ENCODE assay signal across 9 cellular contexts in the genomic region with DNA sequence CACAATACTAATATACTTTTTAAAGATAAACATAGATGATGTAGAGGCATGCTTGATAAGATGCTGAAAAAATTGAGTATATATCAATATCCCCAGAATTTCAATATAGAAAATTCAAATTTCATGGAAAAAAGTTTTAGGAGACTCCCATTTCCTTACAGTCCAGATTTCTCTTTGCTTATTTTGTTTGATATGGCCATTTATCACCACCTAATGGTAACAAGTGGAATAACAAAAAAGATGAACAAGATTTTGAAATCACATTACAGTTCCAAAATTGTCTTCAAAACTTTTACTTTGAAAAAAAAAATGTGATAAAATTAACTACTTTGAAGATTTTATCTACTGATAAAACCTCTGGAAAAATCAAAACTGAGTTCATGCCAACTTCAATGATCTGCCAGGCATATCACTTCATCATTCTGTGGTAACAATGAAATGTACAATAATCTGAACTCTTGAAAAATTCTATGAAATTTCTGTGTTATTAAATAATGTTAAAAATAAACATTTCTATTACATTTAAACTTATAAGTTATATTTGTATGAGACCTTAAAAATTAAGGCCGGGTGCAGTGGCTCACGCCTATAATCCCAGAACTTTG. TPM values are rescaled to one million over a fixed set of nuclear protein-coding genes. Genes with fewer than 3 reads are reported as not detected.
DNase-seq lines count a peak whose midpoint lies in the region; ATAC-seq and TF ChIP-seq lines count a peak whose summit lies in the region.
"Had no signal": no experiment of that assay in that cellular context is flagged by ENCODE, and none has a peak within 500 bp of the region (broad histone marks: within the 10 kb centered on the region; RNA-seq: fewer than 3 reads in every experiment).

No MANE protein-coding gene starts in this region.

- H3K27ac Mint-ChIP-seq in activated naive CD8-positive, alpha-beta T cell treated with anti-CD3 and anti-CD28 coated beads, Interleukin-2, amount 50 U/mL, for 24 hours = no peak overlapping the region
- H3K27ac Mint-ChIP-seq: activated naive CD8-positive, alpha-beta T cell treated with anti-CD3 and anti-CD28 coated beads, Interleukin-2, amount 10 ng/mL, durations not matched to agents 7 days and 5 days had no signal

- DNase-seq in AG08396 (ENCODE audit: low spot score) = peak; percentile 47
- DNase-seq in GM13977 (ENCODE audit: low spot score) = peak; percentile 37
- peak; percentile 3 to 4 for DNase-seq in SHP77 (lab: John Stamatoyannopoulos, UW)
- DNase-seq in fibroblast of villous mesenchyme (ENCODE audit: low read depth) = peak; percentile 63
- no peak for DNase-seq in gastrocnemius medialis
- no peak for DNase-seq in activated naive CD8-positive, alpha-beta T cell treated with anti-CD3 and anti-CD28 coated beads, Interleukin-2, amount 50 U/mL, for 24 hours
- DNase-seq in GM19240 (ENCODE audit: insufficient read length, low spot score) = no peak
- DNase-seq: activated naive CD8-positive, alpha-beta T cell treated with anti-CD3 and anti-CD28 coated beads, Interleukin-2, amount 10 ng/mL, durations not matched to agents 7 days and 5 days had no signal

- peaks cover 4% of the 10 kb centered on the region for H3K36me3 Mint-ChIP-seq in activated naive CD8-positive, alpha-beta T cell treated with anti-CD3 and anti-CD28 coated beads, Interleukin-2, amount 50 U/mL, for 24 hours (ENCODE audit: low read depth)
- H3K36me3 Mint-ChIP-seq: activated naive CD8-positive, alpha-beta T cell treated with anti-CD3 and anti-CD28 coated beads, Interleukin-2, amount 10 ng/mL, durations not matched to agents 7 days and 5 days had no signal

- no peaks in the 10 kb centered on the region for H3K9me3 Mint-ChIP-seq in activated naive CD8-positive, alpha-beta T cell treated with anti-CD3 and anti-CD28 coated beads, Interleukin-2, amount 50 U/mL, for 24 hours
- H3K9me3 Mint-ChIP-seq: activated naive CD8-positive, alpha-beta T cell treated with anti-CD3 and anti-CD28 coated beads, Interleukin-2, amount 10 ng/mL, durations not matched to agents 7 days and 5 days had no signal

- no peaks in the 10 kb centered on the region for H3K36me3 ChIP-seq in gastrocnemius medialis

- H3K4me1 ChIP-seq in gastrocnemius medialis = peaks cover 0 to 9% of the 10 kb centered on the region in 2 donors

- intact Hi-C loops in gastrocnemius medialis (cut with DNase I; ENCODE audit: low total_unique reads) = loop anchor here (1.0 to 5.0 kb wide), 2 partner anchors 294 to 405 kb away; no protein-coding TSS in a partner anchor

- ATAC-seq in gastrocnemius medialis (peak; percentile 52 to 73), GM19023 (IDR thresholded peaks at IDR 0.05; ENCODE audit: unreplicated experiment) (no peak)
- ATAC-seq in activated naive CD8-positive, alpha-beta T cell treated with anti-CD3 and anti-CD28 coated beads, Interleukin-2, amount 50 U/mL, for 24 hours = no peak

- in situ Hi-C loops in GM13977 (cut with MboI; ENCODE audit: low pct_unique_long_range_greater_than_20kb, low sequenced_read_pairs, unreplicated experiment) (loop anchor here (10.0 kb wide), 1 partner anchor 407 kb away; no protein-coding TSS in a partner anchor), gastrocnemius medialis (cut with MboI; ENCODE audit: low sequenced_read_pairs in 4 of 4) (loop anchor here in 2 of 4 donors (5.0 to 25.0 kb wide), 3 partner anchors 284 to 404 kb away; a partner anchor contains a TSS)

- TF ChIP-seq POLR2A in gastrocnemius medialis (IDR thresholded peaks at IDR 0.05) = no peak

- H3K27ac ChIP-seq in gastrocnemius medialis = no peak overlapping the region

- H3K27me3 ChIP-seq in gastrocnemius medialis = no peaks in the 10 kb centered on the region

- H3K9me3 ChIP-seq in gastrocnemius medialis = no peaks in the 10 kb centered on the region

- H3K4me3 ChIP-seq in fibroblast of villous mesenchyme (ENCODE audit: low read depth, low read length) (no peak overlapping the region), gastrocnemius medialis (no peak overlapping the region)

- no peaks in the 10 kb centered on the region for H3K4me1 Mint-ChIP-seq in activated naive CD8-positive, alpha-beta T cell treated with anti-CD3 and anti-CD28 coated beads, Interleukin-2, amount 50 U/mL, for 24 hours
- H3K4me1 Mint-ChIP-seq: activated naive CD8-positive, alpha-beta T cell treated with anti-CD3 and anti-CD28 coated beads, Interleukin-2, amount 10 ng/mL, durations not matched to agents 7 days and 5 days had no signal

- no peaks in the 10 kb centered on the region for H3K27me3 Mint-ChIP-seq in activated naive CD8-positive, alpha-beta T cell treated with anti-CD3 and anti-CD28 coated beads, Interleukin-2, amount 50 U/mL, for 24 hours
- H3K27me3 Mint-ChIP-seq: activated naive CD8-positive, alpha-beta T cell treated with anti-CD3 and anti-CD28 coated beads, Interleukin-2, amount 10 ng/mL, durations not matched to agents 7 days and 5 days had no signal

- TF ChIP-seq CTCF in GM13977 (IDR thresholded peaks at IDR 0.05; ENCODE audit: extremely low read depth, insufficient read depth, missing control alignments) = peak; percentile 48
- peak; percentile 53 for TF ChIP-seq CTCF in fibroblast of villous mesenchyme (IDR thresholded peaks at IDR 0.05; ENCODE audit: insufficient read depth, low read depth, low read length)
- peak; percentile 49 to 73 (median 60) for TF ChIP-seq CTCF in gastrocnemius medialis (IDR thresholded peaks at IDR 0.05 in 4 of 5, conservative IDR thresholded peaks at IDR 0.05 in 1 of 5)

- H3K4me3 Mint-ChIP-seq in activated naive CD8-positive, alpha-beta T cell treated with anti-CD3 and anti-CD28 coated beads, Interleukin-2, amount 50 U/mL, for 24 hours = no peak overlapping the region
- H3K4me3 Mint-ChIP-seq: activated naive CD8-positive, alpha-beta T cell treated with anti-CD3 and anti-CD28 coated beads, Interleukin-2, amount 10 ng/mL, durations not matched to agents 7 days and 5 days had no signal

RNA-seq across cellular contexts. Expression of a gene that starts 17.5 kb away (rescaled TPM):
- total RNA-seq in fibroblast of villous mesenchyme (33.2 and 38.9 TPM in 2 replicates), gastrocnemius medialis (10 to 100 TPM in 3 of 4 donors, 1 to 10 TPM in 1; 9.2 to 23.1 (median 14.0) TPM)

RNA-seq across cellular contexts. Expression of a gene that starts 25.6 kb away (rescaled TPM):
- total RNA-seq in fibroblast of villous mesenchyme (0.64 and 0.86 TPM in 2 replicates), gastrocnemius medialis (1 to 10 TPM in 1 of 4 donors, under 1 TPM in 2, not detected in 1; 0.27 to 1.1 (median 0.58) TPM)
- total RNA-seq: activated naive CD8-positive, alpha-beta T cell treated with anti-CD3 and anti-CD28 coated beads, Interleukin-2, amount 10 ng/mL, durations not matched to agents 7 days and 5 days had no signal

Comparison
In these comparisons a context has a peak if more than half of its experiments do, and no peak if none do; other contexts are left out.
1. DNase-seq: peak in AG08396 (single experiment), GM13977 (single experiment), SHP77 (2 of 2) and fibroblast of villous mesenchyme (single experiment); none in gastrocnemius medialis (0 of 2), activated naive CD8-positive, alpha-beta T cell treated with anti-CD3 and anti-CD28 coated beads, Interleukin-2, amount 50 U/mL, for 24 hours (single experiment) and GM19240 (single experiment).
2. ATAC-seq: peak in gastrocnemius medialis (2 of 2); none in activated naive CD8-positive, alpha-beta T cell treated with anti-CD3 and anti-CD28 coated beads, Interleukin-2, amount 50 U/mL, for 24 hours (single experiment) and GM19023 (single experiment).
3. Peak in every context shown above with its lines, with median percentiles within 50 percentile points of each other: CTCF ChIP-seq.